8 cellular contexts compared by ENCODE assay signal in genomic region chr4:78656968-78657445, GRCh38.
DNase-seq lines count a peak whose midpoint lies in the region; ATAC-seq and TF ChIP-seq lines count a peak whose summit lies in the region.

No MANE protein-coding gene starts in this region.

- TF ChIP-seq CTCF in left ventricle myocardium inferior (IDR thresholded peaks at IDR 0.05; ENCODE audit: borderline replicate concordance) = no peak

- intact Hi-C loops in left ventricle myocardium inferior (cut with micrococcal nuclease) = no loop called here

- DNase-seq in AML-193 (lab: John Stamatoyannopoulos, UW) (peak; percentile 87 to 90), SIG-M5 treated with dmso at 0.1 percent for 504 hours (lab: John Stamatoyannopoulos, UW; ENCODE audit: unreplicated experiment) (peak; percentile 92), left ventricle myocardium inferior (no peak), iPS-NIHi11 (ENCODE audit: low spot score) (no peak), NCI-H526 treated with DMSO at 0.1 percent for 48 hours (lab: John Stamatoyannopoulos, UW) (no peak), NCI-H146 treated with DMSO at 0.1 percent for 48 hours (lab: John Stamatoyannopoulos, UW; ENCODE audit: unreplicated experiment) (no peak)

- H3K27me3 ChIP-seq in left ventricle myocardium inferior (ENCODE audit: low read depth) = no peaks in the 10 kb centered on the region

- peak; percentile 27 for ATAC-seq in GM21786 (IDR thresholded peaks at IDR 0.05; ENCODE audit: unreplicated experiment)
- no peak for ATAC-seq in HG03039 (IDR thresholded peaks at IDR 0.05; ENCODE audit: unreplicated experiment)

- H3K9me3 ChIP-seq in left ventricle myocardium inferior (replicated peaks) = no peaks in the 10 kb centered on the region

- H3K4me1 ChIP-seq in left ventricle myocardium inferior = peaks cover 59% of the 10 kb centered on the region

- no peaks in the 10 kb centered on the region for H3K36me3 ChIP-seq in left ventricle myocardium inferior

- H3K27ac ChIP-seq in left ventricle myocardium inferior (replicated peaks) = peak overlapping the region; percentile 36

- no peak overlapping the region for H3K4me3 ChIP-seq in left ventricle myocardium inferior

Comparison
In these comparisons a context has a peak if more than half of its experiments do, and no peak if none do; other contexts are left out.
1. DNase-seq: peak in AML-193 (2 of 2) and SIG-M5 treated with dmso at 0.1 percent for 504 hours (single experiment); none in left ventricle myocardium inferior (single experiment), iPS-NIHi11 (single experiment), NCI-H526 treated with DMSO at 0.1 percent for 48 hours (single experiment) and NCI-H146 treated with DMSO at 0.1 percent for 48 hours (single experiment).